18 cellular contexts compared by ENCODE assay signal in the genomic region with DNA sequence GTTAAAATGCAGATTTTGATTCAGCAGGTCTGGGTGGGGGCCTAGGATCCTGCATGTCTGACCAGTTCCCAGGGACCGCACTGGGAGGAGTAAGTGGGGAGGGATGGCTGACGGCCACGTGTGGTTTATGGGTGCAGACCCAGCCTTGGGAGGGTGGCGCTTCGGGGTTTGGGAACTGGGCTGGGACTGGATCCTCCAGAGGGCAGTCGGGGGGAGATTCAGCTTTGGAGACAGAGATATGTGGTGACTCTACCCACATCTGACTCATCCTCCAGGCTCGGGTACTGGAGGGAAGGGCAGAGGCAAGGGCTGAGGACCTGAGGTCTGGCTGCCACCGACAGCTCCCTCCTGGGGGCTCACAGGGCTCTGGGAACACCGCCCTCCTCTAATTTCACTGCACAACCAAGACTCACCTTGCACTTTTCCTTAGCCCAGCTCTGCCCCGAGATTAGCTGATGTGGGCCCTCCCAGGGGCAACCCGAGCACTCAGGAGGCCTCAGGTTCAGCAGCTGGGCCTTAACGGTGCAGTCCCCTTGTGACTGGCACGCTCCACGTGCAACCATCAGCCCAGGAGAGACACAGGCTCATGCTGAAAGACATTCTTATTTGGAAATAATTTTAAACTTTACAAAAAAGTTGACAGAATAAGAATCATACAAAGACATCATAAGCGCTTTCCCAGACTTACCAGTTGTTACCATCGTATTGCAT.
DNase-seq lines count a peak whose midpoint lies in the region; ATAC-seq, FAIRE-seq and TF ChIP-seq lines count a peak whose summit lies in the region.
"Had no signal": no experiment of that assay in that cellular context is flagged by ENCODE, and none has a peak within 500 bp of the region (broad histone marks: within the 10 kb centered on the region; RNA-seq: fewer than 3 reads in every experiment).

No MANE protein-coding gene starts in this region.

- H3K4ac ChIP-seq in H1 (replicated peaks; ENCODE audit: insufficient read length, low read depth, low read length) = no peak overlapping the region

- WGBS in H1 (ENCODE audit: extremely low coverage in 1 of 2, insufficient coverage in 1 of 2, insufficient read length in 1 of 2, insufficient replicate concordance in 2 of 2, low coverage in 1 of 2, low lambda C conversion rate in 2 of 2, missing lambda C conversion rate in 1 of 2), 2 experiments = 86% methylated on average over 14 of the region's 16 CpGs; no CpG with 5 or more reads in 1 of the 2 experiments
- WGBS in sigmoid colon, 2 donors = 87% methylated on average over 16 of the region's 16 CpGs

- H3K4me3 ChIP-seq in H1 (ENCODE audit: extremely low read depth in 1 of 4, insufficient read depth in 2 of 4, low read depth in 3 of 4, low read length in 4 of 4) (no peak overlapping the region), sigmoid colon (no peak overlapping the region)
- H3K4me3 ChIP-seq: BLaER1 treated with 17β-estradiol and CSF1 and Interleukin-3, amounts not matched to agents 10 nM and 100 nM; GM12878; prostate gland; testis had no signal

- H3K27me3 Mint-ChIP-seq in activated T-cell treated with anti-CD3 and anti-CD28 coated beads, Interleukin-2, amount 50 U/mL, for 4 hours (ENCODE audit: low read depth) = peaks cover 4% of the 10 kb centered on the region
- H3K27me3 Mint-ChIP-seq: activated naive CD4-positive, alpha-beta T cell treated with anti-CD3 and anti-CD28 coated beads, Interleukin-2, amount 50 U/mL, for 24 hours had no signal

- H2BK20ac ChIP-seq in H1 (ENCODE audit: low read length) = no peak overlapping the region

- H3K4me2 ChIP-seq in H1 (ENCODE audit: insufficient read depth in 1 of 2, low read depth in 2 of 2, low read length in 2 of 2) = no peak overlapping the region
- H3K4me2 ChIP-seq: BLaER1 treated with 17β-estradiol and CSF1 and Interleukin-3, amounts not matched to agents 10 nM and 100 nM had no signal

- no peak overlapping the region for H2BK5ac ChIP-seq in H1 (ENCODE audit: low read depth, low read length)

- H3K27ac ChIP-seq in H1 (ENCODE audit: low read depth, low read length) (no peak overlapping the region), sigmoid colon (no peak overlapping the region)
- H3K27ac ChIP-seq: BLaER1 treated with 17β-estradiol and CSF1 and Interleukin-3, amounts not matched to agents 10 nM and 100 nM; prostate gland; testis had no signal

- H3K9me3 ChIP-seq in H1 (ENCODE audit: insufficient read depth in 2 of 2, low read depth in 1 of 2, low read length in 1 of 2) (no peaks in the 10 kb centered on the region), sigmoid colon (peaks cover 0 to 2% (median 0%) of the 10 kb centered on the region in 4 donors)
- H3K9me3 ChIP-seq: prostate gland, testis had no signal

- H2AFZ ChIP-seq in H1 (ENCODE audit: low read length) = no peak overlapping the region

- peaks cover 7% of the 10 kb centered on the region for H3K9me3 Mint-ChIP-seq in activated T-cell treated with anti-CD3 and anti-CD28 coated beads, Interleukin-2, amount 50 U/mL, for 4 hours
- H3K9me3 Mint-ChIP-seq: activated B cell treated with CpG ODN at 0.5 μM for 24 hours had no signal

- H2BK120ac ChIP-seq in H1 (replicated peaks; ENCODE audit: low read depth, low read length) = no peak overlapping the region

- no peak overlapping the region for H4K5ac ChIP-seq in H1 (ENCODE audit: insufficient read length, low read depth, low read length)

- H3K4me1 ChIP-seq in H1 (replicated peaks in 1 of 4; ENCODE audit: control insufficient read depth in 3 of 4, insufficient read depth in 4 of 4, low read length in 3 of 4) (peaks cover 0 to 4% (median 0%) of the 10 kb centered on the region in 4 experiments; a peak in 1 of 7 replicates), sigmoid colon (peaks cover 0 to 10% (median 0%) of the 10 kb centered on the region in 4 donors)
- H3K4me1 ChIP-seq: BLaER1 treated with 17β-estradiol and CSF1 and Interleukin-3, amounts not matched to agents 10 nM and 100 nM; prostate gland; testis had no signal

- TF ChIP-seq CTCF in H1 (IDR thresholded peaks at IDR 0.05; ENCODE audit: control extremely low read depth in 1 of 3, insufficient read depth in 1 of 3, low read depth in 1 of 3, low read length in 3 of 3) (no peak), sigmoid colon (IDR thresholded peaks at IDR 0.05) (no peak)

- H3K36me3 Mint-ChIP-seq in activated T-cell treated with anti-CD3 and anti-CD28 coated beads, Interleukin-2, amount 50 U/mL, for 4 hours (ENCODE audit: insufficient read depth) = no peaks in the 10 kb centered on the region
- H3K36me3 Mint-ChIP-seq: activated naive CD4-positive, alpha-beta T cell treated with anti-CD3 and anti-CD28 coated beads, Interleukin-2, amount 50 U/mL, for 24 hours had no signal

- H3K36me3 ChIP-seq in H1 (ENCODE audit: control insufficient read depth in 2 of 4, insufficient read depth in 4 of 4, low read length in 3 of 4) (no peaks in the 10 kb centered on the region), sigmoid colon (no peaks in the 10 kb centered on the region)
- H3K36me3 ChIP-seq: BLaER1 treated with 17β-estradiol and CSF1 and Interleukin-3, amounts not matched to agents 10 nM and 100 nM; prostate gland had no signal

- no peak overlapping the region for H4K91ac ChIP-seq in H1 (replicated peaks; ENCODE audit: insufficient read length, low read length)

- no peak overlapping the region for H2BK15ac ChIP-seq in H1 (ENCODE audit: low read length)

- no peak overlapping the region for H3K14ac ChIP-seq in H1 (ENCODE audit: insufficient read length)

- intact Hi-C loops in sigmoid colon (cut with DNase I) = no loop called here

- POLR2A ChIA-PET in H1 (lab: Charles Lee; ENCODE audit: partially characterized antibody) = no interaction called here

- no peaks in the 10 kb centered on the region for H3K79me1 ChIP-seq in H1 (ENCODE audit: low read depth, low read length)

- no peaks in the 10 kb centered on the region for H3K79me2 ChIP-seq in H1 (ENCODE audit: control insufficient read depth in 1 of 2, insufficient read depth in 2 of 2, low read length in 2 of 2)

- TF ChIP-seq EP300 in H1 (IDR thresholded peaks at IDR 0.05; ENCODE audit: borderline replicate concordance in 1 of 2, low read depth in 2 of 2, low read length in 2 of 2) = no peak
- no peak for TF ChIP-seq EP300 in sigmoid colon (IDR thresholded peaks at IDR 0.05)

- H3K4me1 Mint-ChIP-seq in activated T-cell treated with anti-CD3 and anti-CD28 coated beads, Interleukin-2, amount 50 U/mL, for 4 hours (ENCODE audit: low read depth) = no peaks in the 10 kb centered on the region
- H3K4me1 Mint-ChIP-seq: activated B cell treated with CpG ODN at 0.5 μM for 24 hours; activated naive CD4-positive, alpha-beta T cell treated with anti-CD3 and anti-CD28 coated beads, Interleukin-2, amount 50 U/mL, for 24 hours had no signal

- peak; percentile 78 for FAIRE-seq in RCC 7860 (lab: Jason Lieb, UNC)
- no peak for FAIRE-seq in H1 (lab: Jason Lieb, UNC)
- FAIRE-seq: endometrium, GM12878 had no signal

- no peaks in the 10 kb centered on the region for H3K27me3 ChIP-seq in H1 (replicated peaks in 1 of 4; ENCODE audit: control insufficient read depth in 3 of 4, extremely low read depth in 1 of 4, insufficient read depth in 3 of 4, low read length in 3 of 4)
- no peaks in the 10 kb centered on the region for H3K27me3 ChIP-seq in sigmoid colon
- H3K27me3 ChIP-seq: BLaER1 treated with 17β-estradiol and CSF1 and Interleukin-3, amounts not matched to agents 10 nM and 100 nM; testis had no signal

- H3K9ac ChIP-seq in H1 (replicated peaks in 1 of 4; ENCODE audit: extremely low read depth in 1 of 4, low read depth in 3 of 4, low read length in 3 of 4) = no peak overlapping the region; a peak in 1 of 7 replicates
- H3K9ac ChIP-seq: BLaER1 treated with 17β-estradiol and CSF1 and Interleukin-3, amounts not matched to agents 10 nM and 100 nM had no signal

- H4K8ac ChIP-seq in H1 (ENCODE audit: extremely low read depth, insufficient read depth, low read length) = peak overlapping the region; percentile 42; the same call in 1 of the 2 replicates

- H4K20me1 ChIP-seq in H1 (replicated peaks in 1 of 2; ENCODE audit: control insufficient read depth in 1 of 2, insufficient read depth in 2 of 2, low read length in 2 of 2) = no peaks in the 10 kb centered on the region
- H4K20me1 ChIP-seq: BLaER1 treated with 17β-estradiol and CSF1 and Interleukin-3, amounts not matched to agents 10 nM and 100 nM had no signal

- H2BK12ac ChIP-seq in H1 (ENCODE audit: low read depth, low read length) = no peak overlapping the region

- H3K56ac ChIP-seq in H1 (replicated peaks; ENCODE audit: insufficient read length, low read depth, low read length) = no peak overlapping the region

- ATAC-seq in activated T-cell treated with anti-CD3 and anti-CD28 coated beads, Interleukin-2, amount 50 U/mL, for 4 hours = no peak
- ATAC-seq in GM18868 (IDR thresholded peaks at IDR 0.05; ENCODE audit: unreplicated experiment) = no peak
- no peak for ATAC-seq in HG03354 (IDR thresholded peaks at IDR 0.05; ENCODE audit: poor library complexity, severe bottlenecking, unreplicated experiment)
- ATAC-seq: GM12878 had no signal

- no peak for TF ChIP-seq RAD21 in H1 (IDR thresholded peaks at IDR 0.05 in 1 of 2, conservative IDR thresholded peaks at IDR 0.05 in 1 of 2; ENCODE audit: low read depth in 2 of 2, low read length in 2 of 2)

- CTCF ChIA-PET in H1 (lab: Charles Lee; ENCODE audit: partially characterized antibody) = interaction anchor here (0.8 to 1.3 kb wide), 3 partner anchors 17 to 260 kb away, joined by 3 to 4 read pairs (median 3); no protein-coding TSS in a partner anchor

- peak; percentile 26 for DNase-seq in ELR (ENCODE audit: low read depth)
- DNase-seq in RCC 7860 (ENCODE audit: low spot score) = peak; percentile 73
- DNase-seq in H1 (ENCODE audit: low read depth in 1 of 2, low spot score in 2 of 2) = no peak
- DNase-seq in sigmoid colon = peak; percentile 40
- no peak for DNase-seq in activated T-cell treated with anti-CD3 and anti-CD28 coated beads, Interleukin-2, amount 50 U/mL, for 4 hours
- no peak for DNase-seq in activated T-cell treated with anti-CD3 and anti-CD28 coated beads, Interleukin-2, amount 50 U/mL, for 48 hours
- DNase-seq: activated B cell treated with CpG ODN at 0.5 μM for 24 hours; DMS53; NCI-H2081 treated with DMSO at 0.1 percent for 48 hours; NK-92 treated with Interleukin-12 subunit alpha and Interleukin-12 subunit beta, amount 100 ng/mL, for 24 hours; testis had no signal

- no peak overlapping the region for H3K23ac ChIP-seq in H1 (ENCODE audit: insufficient read length)

- H3K4me3 Mint-ChIP-seq in activated T-cell treated with anti-CD3 and anti-CD28 coated beads, Interleukin-2, amount 50 U/mL, for 4 hours = no peak overlapping the region
- H3K4me3 Mint-ChIP-seq: activated B cell treated with CpG ODN at 0.5 μM for 24 hours; activated naive CD4-positive, alpha-beta T cell treated with anti-CD3 and anti-CD28 coated beads, Interleukin-2, amount 50 U/mL, for 24 hours had no signal

- TF ChIP-seq POLR2A in H1 (IDR thresholded peaks at IDR 0.05; ENCODE audit: control extremely low read depth in 1 of 2, low read depth in 2 of 2, low read length in 2 of 2) (no peak), sigmoid colon (IDR thresholded peaks at IDR 0.05) (no peak)

- no peak overlapping the region for H3K18ac ChIP-seq in H1 (ENCODE audit: extremely low read depth, low read length)

- H2AK5ac ChIP-seq in H1 (ENCODE audit: low read depth, low read length) = no peak overlapping the region

- no peaks in the 10 kb centered on the region for H3K23me2 ChIP-seq in H1 (ENCODE audit: low read depth, low read length)

TF ChIP-seq in H1, 55 proteins besides CTCF, POLR2A, EP300 and RAD21 (continues in another document):
- TF ChIP-seq CBX8 (IDR thresholded peaks at IDR 0.05; ENCODE audit: borderline replicate concordance, low read depth, low read length) = no peak

Comparison
In these comparisons a context has a peak if more than half of its experiments do, and no peak if none do; other contexts are left out.
1. DNase-seq: peak in ELR (single experiment), RCC 7860 (single experiment) and sigmoid colon (single experiment); none in H1 (0 of 2), activated T-cell treated with anti-CD3 and anti-CD28 coated beads, Interleukin-2, amount 50 U/mL, for 4 hours (single experiment) and activated T-cell treated with anti-CD3 and anti-CD28 coated beads, Interleukin-2, amount 50 U/mL, for 48 hours (0 of 2).